Comparison of ENCODE assay signal across 11 cellular contexts in the genomic region with DNA sequence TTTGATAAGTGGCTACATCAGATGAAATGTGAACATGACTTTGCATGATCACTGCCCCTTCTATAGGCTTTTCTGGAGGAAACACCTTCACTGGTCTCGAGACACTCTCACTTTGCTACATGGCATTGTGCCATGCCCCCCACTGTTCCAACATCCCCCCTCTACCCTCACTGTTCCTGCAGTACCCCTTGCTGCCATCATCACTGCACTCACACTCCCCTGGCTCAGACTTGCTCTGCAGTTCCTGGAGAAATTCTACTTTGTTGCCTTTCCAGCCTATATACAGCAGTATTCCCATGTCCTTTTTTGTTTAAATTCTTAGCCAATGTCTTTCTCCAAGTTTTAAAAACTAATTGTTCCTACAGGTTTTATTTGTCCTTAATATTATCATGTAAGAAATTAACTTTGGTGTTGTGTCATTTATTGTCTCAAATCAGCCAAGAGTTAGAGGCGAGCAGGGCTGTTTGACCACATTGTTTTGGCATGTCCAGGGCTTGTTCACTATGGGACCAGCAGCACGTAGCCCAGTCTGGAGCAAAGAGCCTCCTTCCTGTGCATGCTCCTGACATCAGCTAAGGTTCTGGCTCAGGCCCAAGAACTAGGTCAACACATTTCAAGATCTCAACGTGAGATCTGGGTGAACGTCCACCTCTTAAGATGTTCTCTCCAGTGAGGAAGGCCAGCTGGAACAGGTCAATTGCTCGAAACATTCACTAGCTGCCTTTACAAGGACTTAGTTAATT.
DNase-seq lines count a peak whose midpoint lies in the region; ATAC-seq and TF ChIP-seq lines count a peak whose summit lies in the region.
"Had no signal": no experiment of that assay in that cellular context is flagged by ENCODE, and none has a peak within 500 bp of the region (broad histone marks: within the 10 kb centered on the region; RNA-seq: fewer than 3 reads in every experiment).

No MANE protein-coding gene starts in this region.

- H3K4me1 Mint-ChIP-seq in CD14-positive monocyte: peaks cover 43% of the 10 kb centered on the region
- H3K4me1 Mint-ChIP-seq: activated naive CD8-positive, alpha-beta T cell treated with anti-CD3 and anti-CD28 coated beads for 36 hours had no signal

- no peaks in the 10 kb centered on the region for H3K36me3 ChIP-seq in neutrophil

- TF ChIP-seq CTCF in CD14-positive monocyte (IDR thresholded peaks at IDR 0.05) (no peak), foreskin keratinocyte (conservative IDR thresholded peaks at IDR 0.05) (no peak), neutrophil (IDR thresholded peaks at IDR 0.05) (no peak)

- H3K36me3 Mint-ChIP-seq in CD14-positive monocyte: peaks cover 10% of the 10 kb centered on the region in 2 donors

- DNase-seq in CD14-positive monocyte (ENCODE audit: low spot score): no peak
- peak; percentile 82 for DNase-seq in amniotic epithelial cell (ENCODE audit: low read depth)
- DNase-seq in foreskin keratinocyte: peak; percentile 48 to 74
- DNase-seq in stimulated activated naive CD4-positive, alpha-beta T cell treated with Interleukin-2 at 50 U/mL for 16 hours (lab: John Stamatoyannopoulos, UW): no peak
- DNase-seq in midbrain (lab: John Stamatoyannopoulos, UW): no peak
- no peak for DNase-seq in GM03348 (ENCODE audit: low spot score)
- DNase-seq: activated naive CD8-positive, alpha-beta T cell treated with anti-CD3 and anti-CD28 coated beads for 36 hours; NCI-H1436 treated with DMSO at 0.1 percent for 48 hours; stimulated activated CD4-positive, alpha-beta T cell treated with anti-CD3 and anti-CD28 coated beads, Interleukin-2, amount 100 ng/mL, for 48 hours had no signal

- peak overlapping the region in 1 of 2 donors; percentile 76 for H3K4me3 Mint-ChIP-seq in CD14-positive monocyte
- H3K4me3 Mint-ChIP-seq: activated naive CD8-positive, alpha-beta T cell treated with anti-CD3 and anti-CD28 coated beads for 36 hours had no signal

- H3K9me3 Mint-ChIP-seq in CD14-positive monocyte: peaks cover 0 to 1% (median 0%) of the 10 kb centered on the region in 7 donors
- H3K9me3 Mint-ChIP-seq: activated naive CD8-positive, alpha-beta T cell treated with anti-CD3 and anti-CD28 coated beads for 36 hours had no signal

- H3K27ac ChIP-seq in foreskin keratinocyte (no peak overlapping the region), neutrophil (peak overlapping the region; percentile 81)

- no peak overlapping the region for H3K4me3 ChIP-seq in neutrophil (ENCODE audit: low read depth in 1 of 2, low read length in 1 of 2)

- no peaks in the 10 kb centered on the region for H3K9me3 ChIP-seq in neutrophil

- H3K4me1 ChIP-seq in foreskin keratinocyte: no peaks in the 10 kb centered on the region
- H3K4me1 ChIP-seq in neutrophil (ENCODE audit: control insufficient read depth in 1 of 2, insufficient read depth in 1 of 2, low read depth in 1 of 2, low read length in 1 of 2): peaks cover 22 to 24% of the 10 kb centered on the region in 2 experiments

- intact Hi-C loops in CD14-positive monocyte (cut with micrococcal nuclease): no loop called here

- peaks cover 0 to 1% (median 0%) of the 10 kb centered on the region in 3 donors for H3K27me3 Mint-ChIP-seq in CD14-positive monocyte (ENCODE audit: low read depth in 3 of 3)
- H3K27me3 Mint-ChIP-seq: activated naive CD8-positive, alpha-beta T cell treated with anti-CD3 and anti-CD28 coated beads for 36 hours had no signal

- no peak for ATAC-seq in foreskin keratinocyte
- ATAC-seq in HG03196 (IDR thresholded peaks at IDR 0.05; ENCODE audit: unreplicated experiment): no peak

- no peaks in the 10 kb centered on the region for H3K27me3 ChIP-seq in foreskin keratinocyte
- peaks cover 5% of the 10 kb centered on the region for H3K27me3 ChIP-seq in neutrophil

- H3K27ac Mint-ChIP-seq in CD14-positive monocyte: peak overlapping the region in 6 of 7 donors; percentile 45 to 94 (median 87)
- H3K27ac Mint-ChIP-seq: activated naive CD8-positive, alpha-beta T cell treated with anti-CD3 and anti-CD28 coated beads for 36 hours had no signal

Comparison
In these comparisons a context has a peak if more than half of its experiments do, and no peak if none do; other contexts are left out.
1. DNase-seq: peak in amniotic epithelial cell (single experiment) and foreskin keratinocyte (2 of 2); none in CD14-positive monocyte (single experiment), stimulated activated naive CD4-positive, alpha-beta T cell treated with Interleukin-2 at 50 U/mL for 16 hours (single experiment), midbrain (single experiment) and GM03348 (single experiment).